Comparison of ENCODE assay signal across 24 cellular contexts in the genomic region with DNA sequence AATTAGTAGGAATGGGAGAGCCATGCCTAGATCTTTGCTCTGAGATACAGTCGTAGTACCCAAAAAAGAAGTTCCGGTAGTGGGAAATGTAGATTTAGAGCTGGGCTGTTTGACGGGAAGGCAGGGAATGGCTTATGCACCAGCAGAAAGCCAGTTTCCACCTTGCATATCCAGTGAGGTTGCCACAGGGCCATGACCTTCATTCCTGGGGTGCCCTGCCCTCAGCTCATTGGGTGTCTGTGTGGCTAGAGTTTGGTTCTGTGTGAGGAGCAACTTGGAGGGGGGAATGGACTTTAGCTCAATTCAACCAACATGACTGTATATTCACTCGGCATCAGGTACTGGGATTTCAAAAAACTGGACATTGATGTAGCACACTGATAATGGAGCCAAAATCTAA.
DNase-seq lines count a peak whose midpoint lies in the region; ATAC-seq, FAIRE-seq and TF ChIP-seq lines count a peak whose summit lies in the region.
"Had no signal": no experiment of that assay in that cellular context is flagged by ENCODE, and none has a peak within 500 bp of the region (broad histone marks: within the 10 kb centered on the region; RNA-seq: fewer than 3 reads in every experiment).

No MANE protein-coding gene starts in this region.

- H3K36me3 ChIP-seq in CD8-positive, alpha-beta T cell (ENCODE audit: insufficient read depth, low read length): no peaks in the 10 kb centered on the region
- H3K36me3 ChIP-seq in keratinocyte (ENCODE audit: control insufficient read depth in 2 of 2, extremely low read depth in 1 of 2, insufficient read depth in 2 of 2, low read length in 2 of 2) (no peaks in the 10 kb centered on the region), gastroesophageal sphincter (no peaks in the 10 kb centered on the region)
- H3K36me3 ChIP-seq: HAP-1, heart left ventricle, sigmoid colon, transverse colon had no signal

- H3K4me3 ChIP-seq in CD8-positive, alpha-beta T cell (ENCODE audit: low read depth, low read length): peak overlapping the region; percentile 29
- H3K4me3 ChIP-seq in keratinocyte (ENCODE audit: control insufficient read depth in 2 of 3, extremely low read depth in 1 of 3, insufficient read depth in 2 of 3, low read depth in 1 of 3, low read length in 3 of 3): no peak overlapping the region
- H3K4me3 ChIP-seq in gastroesophageal sphincter: no peak overlapping the region
- H3K4me3 ChIP-seq: HAP-1, heart left ventricle, psoas muscle, sigmoid colon, transverse colon had no signal

- H3K9me1 ChIP-seq in keratinocyte (ENCODE audit: control insufficient read depth, extremely low read depth, insufficient read depth, low read length): no peaks in the 10 kb centered on the region

- intact Hi-C loops in CD8-positive, alpha-beta T cell (cut with DNase I, micrococcal nuclease): loop anchor here in 1 of 2 experiments (2.0 to 5.0 kb wide), 2 partner anchors 280 to 301 kb away; partner anchors contain the start of gene MLLT3

- H3K4me1 ChIP-seq in CD8-positive, alpha-beta T cell (ENCODE audit: insufficient read depth, low read length): peaks cover 45% of the 10 kb centered on the region
- H3K4me1 ChIP-seq in keratinocyte (ENCODE audit: control insufficient read depth, extremely low read depth, insufficient read depth, low read length) (peaks cover 36% of the 10 kb centered on the region), gastroesophageal sphincter (peaks cover 0 to 26% (median 0%) of the 10 kb centered on the region in 3 donors)
- H3K4me1 ChIP-seq: psoas muscle had no signal

- H3K4me2 ChIP-seq in keratinocyte (ENCODE audit: control insufficient read depth, extremely low read depth, insufficient read depth, low read depth, low read length): no peak overlapping the region

- H3K27ac ChIP-seq in CD8-positive, alpha-beta T cell (ENCODE audit: low read depth, low read length): peak overlapping the region; percentile 24
- H3K27ac ChIP-seq in keratinocyte (ENCODE audit: control insufficient read depth, insufficient read depth, low read length): peak overlapping the region; percentile 86
- no peak overlapping the region for H3K27ac ChIP-seq in gastroesophageal sphincter
- H3K27ac ChIP-seq: heart left ventricle, psoas muscle, sigmoid colon, transverse colon had no signal

- no peak for TF ChIP-seq EP300 in gastroesophageal sphincter (IDR thresholded peaks at IDR 0.05)

- H3K36me3 Mint-ChIP-seq in activated T-cell treated with anti-CD3 and anti-CD28 coated beads, Interleukin-2, amount 50 U/mL, for 24 hours (ENCODE audit: low read depth): no peaks in the 10 kb centered on the region
- H3K36me3 Mint-ChIP-seq in CD8-positive, alpha-beta T cell: no peaks in the 10 kb centered on the region
- H3K36me3 Mint-ChIP-seq in activated CD8-positive, alpha-beta T cell treated with anti-CD3 and anti-CD28 coated beads, Interleukin-2, amount 10 ng/mL, durations not matched to agents 7 days and 5 days (ENCODE audit: low read depth): peaks cover 68% of the 10 kb centered on the region
- H3K36me3 Mint-ChIP-seq: mesothelial cell of epicardium, WTC11 had no signal

- DNase-seq in activated T-cell treated with anti-CD3 and anti-CD28 coated beads, Interleukin-2, amount 50 U/mL, for 24 hours: no peak
- DNase-seq in activated T-cell treated with anti-CD3 and anti-CD28 coated beads for 4 hours (no peak), keratinocyte (ENCODE audit: low read depth, low spot score) (no peak), SHP77 treated with DMSO at 0.1 percent for 48 hours (lab: John Stamatoyannopoulos, UW) (no peak), retina (no peak)
- no peak for DNase-seq in CD8-positive, alpha-beta T cell
- DNase-seq in activated CD8-positive, alpha-beta T cell treated with anti-CD3 and anti-CD28 coated beads, Interleukin-2, amount 10 ng/mL, durations not matched to agents 7 days and 5 days: no peak
- DNase-seq: caudate nucleus; cortex of kidney; foreskin fibroblast; heart left ventricle; NCI-H2107; psoas muscle; Right ventricle myocardium superior; sigmoid colon; stimulated activated CD4-positive, alpha-beta T cell treated with anti-CD3 and anti-CD28 coated beads, Interleukin-12 subunit alpha, Interleukin-12 subunit beta, amount 100 ng/mL, for 4 hours; transverse colon had no signal

- TF ChIP-seq POLR2A in gastroesophageal sphincter (IDR thresholded peaks at IDR 0.05): no peak

- 96 to 100% methylated on average over 3 to 4 of the region's 4 CpGs for WGBS in gastroesophageal sphincter (ENCODE audit: low coverage in 1 of 2), 2 donors

- H2AFZ ChIP-seq in keratinocyte (ENCODE audit: control insufficient read depth, low read length): no peak overlapping the region

- no peaks in the 10 kb centered on the region for H3K9me3 Mint-ChIP-seq in activated T-cell treated with anti-CD3 and anti-CD28 coated beads, Interleukin-2, amount 50 U/mL, for 24 hours
- no peaks in the 10 kb centered on the region for H3K9me3 Mint-ChIP-seq in CD8-positive, alpha-beta T cell
- peaks cover 14% of the 10 kb centered on the region for H3K9me3 Mint-ChIP-seq in activated CD8-positive, alpha-beta T cell treated with anti-CD3 and anti-CD28 coated beads, Interleukin-2, amount 10 ng/mL, durations not matched to agents 7 days and 5 days (ENCODE audit: insufficient read depth)
- H3K9me3 Mint-ChIP-seq: mesothelial cell of epicardium, WTC11 had no signal

- H3K27ac Mint-ChIP-seq in activated T-cell treated with anti-CD3 and anti-CD28 coated beads, Interleukin-2, amount 50 U/mL, for 24 hours: peak overlapping the region; percentile 86
- peak overlapping the region; percentile 87 for H3K27ac Mint-ChIP-seq in CD8-positive, alpha-beta T cell
- peak overlapping the region; percentile 90 for H3K27ac Mint-ChIP-seq in activated CD8-positive, alpha-beta T cell treated with anti-CD3 and anti-CD28 coated beads, Interleukin-2, amount 10 ng/mL, durations not matched to agents 7 days and 5 days
- H3K27ac Mint-ChIP-seq: mesothelial cell of epicardium, WTC11 had no signal

- H3K4me1 Mint-ChIP-seq in activated T-cell treated with anti-CD3 and anti-CD28 coated beads, Interleukin-2, amount 50 U/mL, for 24 hours (ENCODE audit: low read depth): peaks cover 79% of the 10 kb centered on the region
- peaks cover 72% of the 10 kb centered on the region for H3K4me1 Mint-ChIP-seq in CD8-positive, alpha-beta T cell (ENCODE audit: low read depth)
- H3K4me1 Mint-ChIP-seq in activated CD8-positive, alpha-beta T cell treated with anti-CD3 and anti-CD28 coated beads, Interleukin-2, amount 10 ng/mL, durations not matched to agents 7 days and 5 days (ENCODE audit: low read depth): peaks cover 87% of the 10 kb centered on the region

- CTCF ChIA-PET in CD8-positive, alpha-beta T cell (lab: Charles Lee): interaction anchor here (0.8 to 1.6 kb wide), 5 partner anchors 11 to 563 kb away, joined by 3 to 7 read pairs (median 3); partner anchors contain the start of gene MLLT3
- CTCF ChIA-PET in activated CD8-positive, alpha-beta T cell treated with anti-CD3 and anti-CD28 coated beads, Interleukin-2, amount 10 ng/mL, durations not matched to agents 7 days and 5 days (lab: Charles Lee): interaction anchor here (1.0 to 4.6 kb wide), 8 partner anchors 9 to 300 kb away, joined by 3 to 18 read pairs (median 4); partner anchors contain the start of gene MLLT3

- no peaks in the 10 kb centered on the region for H3K27me3 Mint-ChIP-seq in activated T-cell treated with anti-CD3 and anti-CD28 coated beads, Interleukin-2, amount 50 U/mL, for 24 hours
- no peaks in the 10 kb centered on the region for H3K27me3 Mint-ChIP-seq in CD8-positive, alpha-beta T cell (ENCODE audit: low read depth)
- no peaks in the 10 kb centered on the region for H3K27me3 Mint-ChIP-seq in activated CD8-positive, alpha-beta T cell treated with anti-CD3 and anti-CD28 coated beads, Interleukin-2, amount 10 ng/mL, durations not matched to agents 7 days and 5 days (ENCODE audit: low read depth)

- no peak for ATAC-seq in CD8-positive, alpha-beta T cell
- no peak for ATAC-seq in activated CD8-positive, alpha-beta T cell treated with anti-CD3 and anti-CD28 coated beads, Interleukin-2, amount 10 ng/mL, durations not matched to agents 7 days and 5 days
- no peak for ATAC-seq in gastroesophageal sphincter
- ATAC-seq: Panc1, psoas muscle, WTC11 had no signal

- no peak overlapping the region for H3K4me3 Mint-ChIP-seq in activated T-cell treated with anti-CD3 and anti-CD28 coated beads, Interleukin-2, amount 50 U/mL, for 24 hours
- peak overlapping the region; percentile 69 for H3K4me3 Mint-ChIP-seq in CD8-positive, alpha-beta T cell
- H3K4me3 Mint-ChIP-seq in activated CD8-positive, alpha-beta T cell treated with anti-CD3 and anti-CD28 coated beads, Interleukin-2, amount 10 ng/mL, durations not matched to agents 7 days and 5 days: peak overlapping the region; percentile 62
- H3K4me3 Mint-ChIP-seq: mesothelial cell of epicardium, WTC11 had no signal

- no peak for FAIRE-seq in keratinocyte (lab: Jason Lieb, UNC)
- FAIRE-seq: G401.6, HTR-8/SVneo had no signal

- no peak overlapping the region for H3K9ac ChIP-seq in keratinocyte (ENCODE audit: control insufficient read depth, extremely low read depth, insufficient read depth, low read length)

- H3K27me3 ChIP-seq in CD8-positive, alpha-beta T cell (ENCODE audit: insufficient read depth, low read length): no peaks in the 10 kb centered on the region
- no peaks in the 10 kb centered on the region for H3K27me3 ChIP-seq in keratinocyte (ENCODE audit: control insufficient read depth, extremely low read depth, insufficient read depth, low read length)
- no peaks in the 10 kb centered on the region for H3K27me3 ChIP-seq in gastroesophageal sphincter
- H3K27me3 ChIP-seq: heart left ventricle, sigmoid colon, transverse colon had no signal

- dilution Hi-C loops in keratinocyte (cut with MboI; ENCODE audit: extremely low pct_ligation_motif_present, low sequenced_read_pairs): no loop called here

- no peaks in the 10 kb centered on the region for H4K20me1 ChIP-seq in keratinocyte (ENCODE audit: control insufficient read depth, extremely low read depth, insufficient read depth, low read length)

- POLR2A ChIA-PET in CD8-positive, alpha-beta T cell (lab: Charles Lee): interaction anchor here (1.0 to 3.2 kb wide), 6 partner anchors 11 to 300 kb away, joined by 3 to 12 read pairs (median 6); partner anchors contain the start of gene MLLT3
- POLR2A ChIA-PET in activated CD8-positive, alpha-beta T cell treated with anti-CD3 and anti-CD28 coated beads, Interleukin-2, amount 10 ng/mL, durations not matched to agents 7 days and 5 days (lab: Charles Lee): interaction anchor here (0.6 to 2.3 kb wide), 4 partner anchors 80 to 300 kb away, joined by 4 to 11 read pairs (median 7); partner anchors contain the start of gene MLLT3

- H3K79me2 ChIP-seq in keratinocyte (ENCODE audit: control insufficient read depth, insufficient read depth, low read length): no peaks in the 10 kb centered on the region

- H3K9me3 ChIP-seq in CD8-positive, alpha-beta T cell (ENCODE audit: low read length): no peaks in the 10 kb centered on the region
- no peaks in the 10 kb centered on the region for H3K9me3 ChIP-seq in keratinocyte (ENCODE audit: control insufficient read depth, low read depth, low read length)
- no peaks in the 10 kb centered on the region for H3K9me3 ChIP-seq in gastroesophageal sphincter
- H3K9me3 ChIP-seq: HAP-1, heart left ventricle, psoas muscle, sigmoid colon, transverse colon had no signal

- TF ChIP-seq CTCF in CD8-positive, alpha-beta T cell (IDR thresholded peaks at IDR 0.05): no peak
- TF ChIP-seq CTCF in keratinocyte (optimal IDR thresholded peaks at IDR 0.05 in 1 of 3, IDR thresholded peaks at IDR 0.05 in 1 of 3, conservative IDR thresholded peaks at IDR 0.05 in 1 of 3; ENCODE audit: extremely low read depth in 1 of 3, insufficient read depth in 2 of 3, low read length in 3 of 3) (no peak), gastroesophageal sphincter (IDR thresholded peaks at IDR 0.05) (no peak)

Comparison
In these comparisons a context has a peak if more than half of its experiments do, and no peak if none do; other contexts are left out.
1. H3K27ac ChIP-seq: peak in CD8-positive, alpha-beta T cell (single experiment) and keratinocyte (single experiment); none in gastroesophageal sphincter (0 of 4).
2. Peak in every context shown above with its lines, with median percentiles within 50 percentile points of each other: H3K27ac Mint-ChIP-seq.